ENCODE assay signal across 8 cellular contexts in genomic region chr1:1959840-1960479, GRCh38. TPM values are rescaled to one million over a fixed set of nuclear protein-coding genes. Genes with fewer than 3 reads are reported as not detected.
DNase-seq lines count a peak whose midpoint lies in the region; ATAC-seq and TF ChIP-seq lines count a peak whose summit lies in the region.

No MANE protein-coding gene starts in this region.

- H3K27me3 Mint-ChIP-seq in naive B cell = peaks cover 14 to 57% (median 42%) of the 10 kb centered on the region in 3 donors

- no peak overlapping the region; the same call in 1 of the 2 replicates for H3K27ac ChIP-seq in C4-2B
- H3K27ac ChIP-seq in esophagus muscularis mucosa (replicated peaks in 1 of 4) = no peak overlapping the region

- H3K36me3 ChIP-seq in NT2/D1 (ENCODE audit: insufficient read depth, insufficient read length, low read length) (no peaks in the 10 kb centered on the region), esophagus muscularis mucosa (no peaks in the 10 kb centered on the region)

- H3K4me1 ChIP-seq in NT2/D1 (ENCODE audit: insufficient read depth, insufficient read length) (peaks cover 11% of the 10 kb centered on the region), esophagus muscularis mucosa (peaks cover 0 to 15% (median 9%) of the 10 kb centered on the region in 4 donors)

- peak overlapping the region; percentile 74 for H3K9ac ChIP-seq in NT2/D1 (ENCODE audit: insufficient read length, low read depth)

- H3K27ac Mint-ChIP-seq in naive B cell = peak overlapping the region in 1 of 6 donors; percentile 36
- H3K27ac Mint-ChIP-seq in stimulated activated effector memory CD8-positive, alpha-beta T cell treated with anti-CD3 and anti-CD28 coated beads, Interleukin-12 subunit alpha, Interleukin-12 subunit beta, amount 100 ng/mL, for 72 hours = no peak overlapping the region

- TF ChIP-seq POLR2A in esophagus muscularis mucosa (IDR thresholded peaks at IDR 0.05; ENCODE audit: low read depth) = no peak

- peaks cover 0 to 2% (median 0%) of the 10 kb centered on the region in 3 donors for H3K4me1 Mint-ChIP-seq in naive B cell
- peaks cover 7% of the 10 kb centered on the region for H3K4me1 Mint-ChIP-seq in stimulated activated effector memory CD8-positive, alpha-beta T cell treated with anti-CD3 and anti-CD28 coated beads, Interleukin-12 subunit alpha, Interleukin-12 subunit beta, amount 100 ng/mL, for 72 hours

- intact Hi-C loops in esophagus muscularis mucosa (cut with DNase I) = loop anchor here (5.0 kb wide), 1 partner anchor 87 kb away; no protein-coding TSS in a partner anchor

- no peak for TF ChIP-seq EP300 in esophagus muscularis mucosa (IDR thresholded peaks at IDR 0.05)

- DNase-seq in HFF-Myc (ENCODE audit: extremely low read depth, low read depth) (no peak), NT2/D1 (ENCODE audit: low read depth, low spot score) (peak; percentile 63), activated T-cell treated with anti-CD3 and anti-CD28 coated beads for 1 hour (ENCODE audit: low read depth) (peak; percentile 55), esophagus muscularis mucosa (ENCODE audit: extremely low spot score) (no peak), naive B cell (peak; percentile 26)
- peak; percentile 68 to 81 for DNase-seq in stimulated activated effector memory CD8-positive, alpha-beta T cell treated with anti-CD3 and anti-CD28 coated beads, Interleukin-12 subunit alpha, Interleukin-12 subunit beta, amount 100 ng/mL, for 72 hours (ENCODE audit: low spot score in 2 of 2)

- H3K4me3 ChIP-seq in HFF-Myc (replicated peaks; ENCODE audit: low read depth, low read length) (no peak overlapping the region), NT2/D1 (ENCODE audit: insufficient read length, low read depth) (peak overlapping the region; percentile 34), esophagus muscularis mucosa (no peak overlapping the region)

- H3K9me3 ChIP-seq in NT2/D1 (ENCODE audit: insufficient read depth, low read length) (no peaks in the 10 kb centered on the region), esophagus muscularis mucosa (no peaks in the 10 kb centered on the region)

- TF ChIP-seq CTCF in C4-2B (conservative IDR thresholded peaks at IDR 0.05) (peak; percentile 98), HFF-Myc (IDR thresholded peaks at IDR 0.05; ENCODE audit: low read depth, low read length, missing control alignments) (peak; percentile 85), esophagus muscularis mucosa (IDR thresholded peaks at IDR 0.05) (peak; percentile 48 to 66 (median 55))

- H3K27me3 ChIP-seq in NT2/D1 (ENCODE audit: insufficient read depth, insufficient read length) (no peaks in the 10 kb centered on the region), esophagus muscularis mucosa (peaks cover 0 to 92% (median 15%) of the 10 kb centered on the region in 4 donors)

- ATAC-seq in naive B cell (ENCODE audit: low read depth in 2 of 2) (peak; percentile 40), GM21723 (IDR thresholded peaks at IDR 0.05; ENCODE audit: unreplicated experiment) (no peak)
- ATAC-seq in stimulated activated effector memory CD8-positive, alpha-beta T cell treated with anti-CD3 and anti-CD28 coated beads, Interleukin-12 subunit alpha, Interleukin-12 subunit beta, amount 100 ng/mL, for 72 hours = peak; percentile 84

- no peaks in the 10 kb centered on the region for H3K9me3 Mint-ChIP-seq in naive B cell
- peaks cover under 1% of the 10 kb centered on the region for H3K9me3 Mint-ChIP-seq in stimulated activated effector memory CD8-positive, alpha-beta T cell treated with anti-CD3 and anti-CD28 coated beads, Interleukin-12 subunit alpha, Interleukin-12 subunit beta, amount 100 ng/mL, for 72 hours

- no peak overlapping the region for H3K4me3 Mint-ChIP-seq in naive B cell
- peak overlapping the region; percentile 21 for H3K4me3 Mint-ChIP-seq in stimulated activated effector memory CD8-positive, alpha-beta T cell treated with anti-CD3 and anti-CD28 coated beads, Interleukin-12 subunit alpha, Interleukin-12 subunit beta, amount 100 ng/mL, for 72 hours

- H3K36me3 Mint-ChIP-seq in naive B cell = no peaks in the 10 kb centered on the region
- no peaks in the 10 kb centered on the region for H3K36me3 Mint-ChIP-seq in stimulated activated effector memory CD8-positive, alpha-beta T cell treated with anti-CD3 and anti-CD28 coated beads, Interleukin-12 subunit alpha, Interleukin-12 subunit beta, amount 100 ng/mL, for 72 hours

- 5% methylated on average over 21 of the region's 23 CpGs for WGBS in esophagus muscularis mucosa

RNA-seq across cellular contexts. Expression of gene TMEM52, which starts 40.9 kb away (rescaled TPM):
- 1 to 10 TPM in 3 of 4 donors, not detected in 1; 1.4 to 6.3 (median 4.2) TPM for total RNA-seq in esophagus muscularis mucosa
- polyA plus RNA-seq in naive B cell (ENCODE audit: low read depth in 6 of 6) = under 1 TPM in 2 of 6 donors, not detected in 4; 0.28 to 0.31 TPM

RNA-seq across cellular contexts. Expression of gene CFAP74, which starts 43.6 kb away (rescaled TPM):
- not detected for total RNA-seq in esophagus muscularis mucosa
- polyA plus RNA-seq in naive B cell (ENCODE audit: low read depth in 6 of 6) = not detected

RNA-seq across cellular contexts. Expression of gene CALML6, which starts 44.9 kb away (rescaled TPM):
- total RNA-seq in esophagus muscularis mucosa = not detected
- polyA plus RNA-seq in naive B cell (ENCODE audit: low read depth in 6 of 6) = not detected

RNA-seq across cellular contexts. Expression of gene GABRD, which starts 59.2 kb away (rescaled TPM):
- not detected for total RNA-seq in esophagus muscularis mucosa
- not detected for polyA plus RNA-seq in naive B cell (ENCODE audit: low read depth in 6 of 6)

Comparison
In these comparisons a context has a peak if more than half of its experiments do, and no peak if none do; other contexts are left out.
1. DNase-seq: peak in NT2/D1 (single experiment), activated T-cell treated with anti-CD3 and anti-CD28 coated beads for 1 hour (single experiment), naive B cell (single experiment) and stimulated activated effector memory CD8-positive, alpha-beta T cell treated with anti-CD3 and anti-CD28 coated beads, Interleukin-12 subunit alpha, Interleukin-12 subunit beta, amount 100 ng/mL, for 72 hours (2 of 2); none in HFF-Myc (single experiment) and esophagus muscularis mucosa (single experiment).
2. Peak in every context shown above with its lines, with median percentiles within 50 percentile points of each other: CTCF ChIP-seq.